ENCODE assay signal across 8 cellular contexts in the genomic region with DNA sequence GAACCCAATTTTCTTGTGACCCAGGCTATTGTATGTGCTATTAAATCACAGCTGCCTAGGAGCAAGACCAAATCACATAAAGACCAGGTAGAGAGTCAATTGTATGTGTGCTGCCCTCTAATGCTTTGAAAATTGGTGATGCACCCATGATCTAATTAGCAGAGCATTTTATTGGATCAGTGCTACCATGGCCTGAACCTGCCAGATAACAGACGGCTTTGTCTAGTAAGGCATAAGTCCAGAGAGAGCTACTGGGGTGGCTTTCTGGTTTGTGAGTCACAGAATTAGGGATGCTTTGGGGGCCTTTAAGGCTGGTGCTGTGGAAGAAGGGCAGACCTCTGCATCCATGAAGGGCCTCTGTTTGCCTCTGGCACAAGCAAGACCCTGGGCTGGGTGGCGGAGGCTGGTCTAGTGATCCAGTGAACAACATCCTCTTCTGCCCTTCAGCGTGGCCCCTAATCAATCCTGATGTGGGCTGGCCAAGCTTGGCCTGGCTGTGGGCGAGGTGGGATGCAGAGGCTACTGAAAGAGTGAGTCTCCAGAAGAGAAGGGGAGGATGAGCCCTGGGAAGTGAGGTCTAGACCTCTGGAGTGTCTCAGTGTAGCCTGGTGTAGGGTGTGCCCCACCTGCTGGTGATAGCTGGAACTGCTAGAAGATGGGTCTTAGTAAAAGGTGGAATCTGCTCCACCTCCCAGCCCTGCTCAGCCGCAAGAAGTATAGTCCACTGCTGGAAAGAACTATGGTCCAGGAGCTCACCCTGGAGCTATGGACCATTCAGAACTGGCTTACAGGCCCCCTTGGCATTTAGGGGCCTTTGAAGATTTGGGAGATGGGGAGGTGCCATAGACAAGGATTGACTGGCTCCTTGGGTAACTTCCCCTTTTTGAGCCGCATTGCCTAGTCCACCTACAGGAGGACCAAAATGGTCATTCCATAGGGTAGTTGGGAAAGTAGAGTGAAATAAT. TPM values are rescaled to one million over a fixed set of nuclear protein-coding genes. Genes with fewer than 3 reads are reported as not detected.
A peak's percentile ranks its signal among the peaks of the same experiment; 100 is the strongest.
DNase-seq lines count a peak whose midpoint lies in the region; ATAC-seq and TF ChIP-seq lines count a peak whose summit lies in the region.

No MANE protein-coding gene starts in this region.

- H3K27me3 ChIP-seq in HAP-1 (ENCODE audit: low read depth) (no peaks in the 10 kb centered on the region), left lung (no peaks in the 10 kb centered on the region)

- DNase-seq in Ammon's horn (ENCODE audit: low spot score): peak; percentile 87
- peak; percentile 63 to 89 for DNase-seq in HAP-1 (ENCODE audit: low spot score in 2 of 2)
- DNase-seq in NCI-H524 (lab: John Stamatoyannopoulos, UW): peak; percentile 61 to 83
- DNase-seq in activated CD4-positive, alpha-beta T cell treated with anti-CD3 and anti-CD28 coated beads for 4 hours: peak; percentile 58 to 78
- DNase-seq in left lung: peak; percentile 59 to 65
- peak; percentile 62 to 72 for DNase-seq in stimulated activated CD4-positive, alpha-beta T cell treated with anti-CD3 and anti-CD28 coated beads, Interleukin-4, amount 100 ng/mL, for 4 hours

- in situ Hi-C loops in HAP-1 (cut with MboI; ENCODE audit: low sequenced_read_pairs): loop anchor here (5.0 kb wide), 1 partner anchor 243 kb away; no protein-coding TSS in a partner anchor

- H3K9me3 ChIP-seq in HAP-1: no peaks in the 10 kb centered on the region
- no peaks in the 10 kb centered on the region for H3K9me3 ChIP-seq in left lung

- ATAC-seq in left lung: peak; percentile 91
- no peak for ATAC-seq in GM21825 (IDR thresholded peaks at IDR 0.05; ENCODE audit: unreplicated experiment)

- H3K4me1 ChIP-seq in HAP-1: no peaks in the 10 kb centered on the region
- no peaks in the 10 kb centered on the region for H3K4me1 ChIP-seq in left lung

- peaks cover 4% of the 10 kb centered on the region; the same call in 1 of the 2 replicates for H3K36me3 ChIP-seq in HAP-1 (replicated peaks)
- peaks cover 0 to 15% of the 10 kb centered on the region in 2 donors for H3K36me3 ChIP-seq in left lung

- intact Hi-C loops in left lung (cut with DNase I): no loop called here

- H3K4me3 ChIP-seq in HAP-1 (no peak overlapping the region), left lung (no peak overlapping the region)

- H3K27ac ChIP-seq in cingulate gyrus (ENCODE audit: low read depth, low read length) (peak overlapping the region; percentile 39), left lung (no peak overlapping the region)

- TF ChIP-seq CTCF in left lung (IDR thresholded peaks at IDR 0.05): peak; percentile 82 to 86

RNA-seq across cellular contexts. Expression of gene AAR2, which starts 36.7 kb away (rescaled TPM):
- total RNA-seq in left lung: 10 to 100 TPM; 23.1 to 23.4 TPM

RNA-seq across cellular contexts. Expression of gene EPB41L1, which starts 45.0 kb away (rescaled TPM):
- 10 to 100 TPM; 41.5 to 80.1 TPM for total RNA-seq in left lung
